In the genomic region with DNA sequence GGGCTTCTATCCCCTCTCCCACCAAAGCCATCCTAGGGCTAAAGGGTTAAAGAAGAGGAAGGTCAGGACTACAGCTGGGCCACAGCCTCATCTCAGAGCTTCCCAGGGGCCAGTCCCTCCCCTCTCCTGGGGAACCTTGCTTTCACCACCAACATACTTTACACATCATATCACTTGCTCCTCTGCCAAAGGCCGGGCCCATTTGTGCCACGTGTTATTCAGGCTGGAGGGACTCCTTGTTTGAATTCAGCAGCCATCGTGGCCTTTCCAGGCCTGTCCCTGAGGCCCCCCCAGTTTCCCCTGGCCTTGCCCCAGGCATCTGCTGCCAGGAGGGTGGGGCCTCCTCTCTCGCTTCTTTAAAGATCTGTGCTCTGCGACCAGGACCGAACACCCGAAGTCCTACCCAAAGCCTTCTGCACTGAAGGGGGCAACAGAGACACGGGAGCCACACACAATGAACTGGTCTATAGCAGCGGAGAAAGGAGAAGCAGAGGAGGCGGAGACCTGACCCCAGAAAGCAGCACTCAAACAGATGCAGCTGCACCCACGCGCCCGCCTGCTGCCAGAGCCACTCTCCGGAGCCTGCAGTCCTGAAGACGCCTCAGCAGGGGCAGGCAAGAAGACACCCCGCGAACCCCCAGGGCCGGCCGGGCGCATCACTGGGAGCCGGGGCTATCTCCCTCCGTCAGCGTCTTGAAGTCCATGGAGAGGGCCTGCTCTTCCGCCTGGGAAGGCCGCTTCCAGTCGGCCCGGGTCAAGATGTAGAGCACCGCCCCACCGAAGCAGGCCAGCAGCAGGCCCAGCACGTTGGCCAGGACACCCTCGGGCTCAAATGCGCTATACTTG, we compare ENCODE assay signal across 8 cellular contexts. TPM values are rescaled to one million over a fixed set of nuclear protein-coding genes. Genes with fewer than 3 reads are reported as not detected.
DNase-seq lines count a peak whose midpoint lies in the region; ATAC-seq and TF ChIP-seq lines count a peak whose summit lies in the region.

No MANE protein-coding gene starts in this region.

- H3K27me3 Mint-ChIP-seq in activated T-cell treated with anti-CD3 and anti-CD28 coated beads, Interleukin-2, amount 50 U/mL, for 24 hours, result peaks cover 2% of the 10 kb centered on the region
- H3K27me3 Mint-ChIP-seq in activated T-cell treated with anti-CD3 and anti-CD28 coated beads, Interleukin-2, amount 50 U/mL, for 72 hours (ENCODE audit: low read depth), result no peaks in the 10 kb centered on the region

- no peak overlapping the region for H3K4me3 Mint-ChIP-seq in activated T-cell treated with anti-CD3 and anti-CD28 coated beads, Interleukin-2, amount 50 U/mL, for 24 hours
- no peak overlapping the region for H3K4me3 Mint-ChIP-seq in activated T-cell treated with anti-CD3 and anti-CD28 coated beads, Interleukin-2, amount 50 U/mL, for 72 hours

- peaks cover 21% of the 10 kb centered on the region for H3K4me1 Mint-ChIP-seq in activated T-cell treated with anti-CD3 and anti-CD28 coated beads, Interleukin-2, amount 50 U/mL, for 24 hours (ENCODE audit: low read depth)
- H3K4me1 Mint-ChIP-seq in activated T-cell treated with anti-CD3 and anti-CD28 coated beads, Interleukin-2, amount 50 U/mL, for 72 hours (ENCODE audit: low read depth), result peaks cover 15% of the 10 kb centered on the region

- TF ChIP-seq POLR2A in body of pancreas (IDR thresholded peaks at IDR 0.05), result no peak

- H3K4me3 ChIP-seq in body of pancreas (no peak overlapping the region), left lung (no peak overlapping the region), urinary bladder (ENCODE audit: low read depth, low read length) (no peak overlapping the region)

- peaks cover 5% of the 10 kb centered on the region for H3K36me3 Mint-ChIP-seq in activated T-cell treated with anti-CD3 and anti-CD28 coated beads, Interleukin-2, amount 50 U/mL, for 24 hours (ENCODE audit: low read depth)
- no peaks in the 10 kb centered on the region for H3K36me3 Mint-ChIP-seq in activated T-cell treated with anti-CD3 and anti-CD28 coated beads, Interleukin-2, amount 50 U/mL, for 72 hours (ENCODE audit: insufficient read depth in 2 of 2)

- H3K9me3 Mint-ChIP-seq in activated T-cell treated with anti-CD3 and anti-CD28 coated beads, Interleukin-2, amount 50 U/mL, for 24 hours, result no peaks in the 10 kb centered on the region
- H3K9me3 Mint-ChIP-seq in activated T-cell treated with anti-CD3 and anti-CD28 coated beads, Interleukin-2, amount 50 U/mL, for 72 hours, result no peaks in the 10 kb centered on the region

- DNase-seq in activated T-cell treated with anti-CD3 and anti-CD28 coated beads, Interleukin-2, amount 50 U/mL, for 24 hours, result no peak
- no peak for DNase-seq in activated T-cell treated with anti-CD3 and anti-CD28 coated beads, Interleukin-2, amount 50 U/mL, for 72 hours
- DNase-seq in body of pancreas (peak; percentile 67 to 89 (median 78)), left lung (peak in 1 of 2 donors; percentile 83)
- no peak for DNase-seq in stimulated activated CD4-positive, alpha-beta T cell treated with anti-CD3 and anti-CD28 coated beads, Interleukin-1b, Interleukin-23, amount 100 ng/mL, for 48 hours

- 42 to 48% methylated on average over 12 to 28 of the region's 32 CpGs for WGBS in body of pancreas, 2 donors
- 56% methylated on average over 32 of the region's 32 CpGs for WGBS in urinary bladder

- H3K27ac Mint-ChIP-seq in activated T-cell treated with anti-CD3 and anti-CD28 coated beads, Interleukin-2, amount 50 U/mL, for 24 hours, result peak overlapping the region; percentile 11
- no peak overlapping the region for H3K27ac Mint-ChIP-seq in activated T-cell treated with anti-CD3 and anti-CD28 coated beads, Interleukin-2, amount 50 U/mL, for 72 hours

- no peaks in the 10 kb centered on the region for H3K27me3 ChIP-seq in body of pancreas
- no peaks in the 10 kb centered on the region for H3K27me3 ChIP-seq in left lung

- H3K36me3 ChIP-seq in body of pancreas (replicated peaks in 1 of 2; ENCODE audit: insufficient read depth in 1 of 2, low read depth in 2 of 2), result no peaks in the 10 kb centered on the region
- H3K36me3 ChIP-seq in left lung, result peaks cover 0 to 19% of the 10 kb centered on the region in 2 donors
- H3K36me3 ChIP-seq in urinary bladder (ENCODE audit: insufficient read depth), result no peaks in the 10 kb centered on the region

- no peak for TF ChIP-seq CTCF in body of pancreas (IDR thresholded peaks at IDR 0.05)
- TF ChIP-seq CTCF in left lung (IDR thresholded peaks at IDR 0.05), result no peak

- peaks cover 71% of the 10 kb centered on the region for H3K4me1 ChIP-seq in body of pancreas
- peaks cover 37 to 70% of the 10 kb centered on the region in 2 donors for H3K4me1 ChIP-seq in left lung
- no peaks in the 10 kb centered on the region for H3K4me1 ChIP-seq in urinary bladder (ENCODE audit: insufficient read depth)

- no peaks in the 10 kb centered on the region for H3K9me3 ChIP-seq in body of pancreas
- no peaks in the 10 kb centered on the region for H3K9me3 ChIP-seq in left lung

- intact Hi-C loops in body of pancreas (cut with DNase I) (loop anchor here (5.0 kb wide), 1 partner anchor 173 kb away; no protein-coding TSS in a partner anchor), left lung (cut with DNase I) (loop anchor here in 1 of 2 donors (5.0 kb wide), 1 partner anchor 43 kb away; the partner anchor contains the start of gene ACE)

- H3K27ac ChIP-seq in body of pancreas, result peak overlapping the region; percentile 57 to 87 (median 73)
- peak overlapping the region; percentile 66 to 68 for H3K27ac ChIP-seq in left lung
- peak overlapping the region; percentile 75 for H3K27ac ChIP-seq in urinary bladder (ENCODE audit: low read depth)

- no peak for ATAC-seq in activated T-cell treated with anti-CD3 and anti-CD28 coated beads, Interleukin-2, amount 50 U/mL, for 72 hours (replicated peaks in 1 of 2)
- ATAC-seq in body of pancreas (peak; percentile 26), left lung (peak; percentile 12), HG03025 (IDR thresholded peaks at IDR 0.05; ENCODE audit: low FRiP score, unreplicated experiment) (no peak), GM18858 (IDR thresholded peaks at IDR 0.05; ENCODE audit: unreplicated experiment) (no peak)

RNA-seq across cellular contexts. Expression of gene CYB561, which starts 12.1 kb away (rescaled TPM):
- total RNA-seq in activated T-cell treated with anti-CD3 and anti-CD28 coated beads, Interleukin-2, amount 50 U/mL, for 72 hours, result 10 to 100 TPM in 1 of 2 donors, 1 to 10 TPM in 1; 4.7 to 10.2 TPM
- total RNA-seq in body of pancreas (100 to 1,000 TPM in 1 of 2 donors, 10 to 100 TPM in 1; 61.5 to 137 TPM), left lung (10 to 100 TPM; 70.7 to 76.4 TPM), urinary bladder (13.5 TPM)
- polyA plus RNA-seq in urinary bladder, result 17.9 TPM

RNA-seq across cellular contexts. Expression of gene ACE, which starts 42.9 kb away (rescaled TPM):
- 1 to 10 TPM in 1 of 2 donors, under 1 TPM in 1; 0.58 to 2.5 TPM for total RNA-seq in activated T-cell treated with anti-CD3 and anti-CD28 coated beads, Interleukin-2, amount 50 U/mL, for 72 hours
- 1 to 10 TPM; 5.3 to 6.2 TPM for total RNA-seq in body of pancreas
- total RNA-seq in left lung, result 10 to 100 TPM; 51.2 to 68.9 TPM
- total RNA-seq in urinary bladder, result 8.0 TPM
- 6.2 TPM for polyA plus RNA-seq in urinary bladder

Comparison
In these comparisons a context has a peak if more than half of its experiments do, and no peak if none do; other contexts are left out.
1. DNase-seq: peak in body of pancreas (4 of 4); none in activated T-cell treated with anti-CD3 and anti-CD28 coated beads, Interleukin-2, amount 50 U/mL, for 24 hours (single experiment), activated T-cell treated with anti-CD3 and anti-CD28 coated beads, Interleukin-2, amount 50 U/mL, for 72 hours (0 of 2) and stimulated activated CD4-positive, alpha-beta T cell treated with anti-CD3 and anti-CD28 coated beads, Interleukin-1b, Interleukin-23, amount 100 ng/mL, for 48 hours (single experiment).
2. ATAC-seq: peak in body of pancreas (single experiment) and left lung (single experiment); none in activated T-cell treated with anti-CD3 and anti-CD28 coated beads, Interleukin-2, amount 50 U/mL, for 72 hours (0 of 2), HG03025 (single experiment) and GM18858 (single experiment).
3. Peak in every context shown above with its lines, with median percentiles within 50 percentile points of each other: H3K27ac ChIP-seq.